In the genomic region with DNA sequence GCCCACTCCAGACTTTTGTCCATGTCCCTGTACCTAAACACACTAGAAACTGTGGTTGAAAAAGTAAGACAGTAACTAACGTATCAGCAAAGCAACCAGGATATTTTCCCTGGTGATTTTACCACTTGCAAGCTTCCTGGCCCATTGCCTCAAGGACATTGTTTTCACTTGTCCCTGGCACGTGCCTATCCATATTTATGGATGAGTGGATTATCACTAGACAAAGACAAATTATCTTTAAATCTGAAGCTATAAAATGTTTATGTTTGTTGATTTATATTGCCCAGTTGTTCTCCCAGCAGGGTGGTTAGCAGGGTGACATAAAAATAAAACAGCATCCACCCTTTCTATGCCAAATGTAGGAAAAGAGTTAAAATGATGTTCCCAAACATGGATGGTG, we compare ENCODE assay signal across 3 cellular contexts.
A peak's percentile ranks its signal among the peaks of the same experiment; 100 is the strongest.
TF ChIP-seq lines count a peak whose summit lies in the region.

No MANE protein-coding gene starts in this region.

TF ChIP-seq in GM23338, 12 proteins besides CTCF, POLR2A, EP300 and RAD21 (continued from another document):
- TF ChIP-seq POLR2AphosphoS5 (IDR thresholded peaks at IDR 0.05; ENCODE audit: low read depth) (no peak), NANOG (IDR thresholded peaks at IDR 0.05; ENCODE audit: borderline replicate concordance) (no peak)
- TF ChIP-seq, protein P1, sequence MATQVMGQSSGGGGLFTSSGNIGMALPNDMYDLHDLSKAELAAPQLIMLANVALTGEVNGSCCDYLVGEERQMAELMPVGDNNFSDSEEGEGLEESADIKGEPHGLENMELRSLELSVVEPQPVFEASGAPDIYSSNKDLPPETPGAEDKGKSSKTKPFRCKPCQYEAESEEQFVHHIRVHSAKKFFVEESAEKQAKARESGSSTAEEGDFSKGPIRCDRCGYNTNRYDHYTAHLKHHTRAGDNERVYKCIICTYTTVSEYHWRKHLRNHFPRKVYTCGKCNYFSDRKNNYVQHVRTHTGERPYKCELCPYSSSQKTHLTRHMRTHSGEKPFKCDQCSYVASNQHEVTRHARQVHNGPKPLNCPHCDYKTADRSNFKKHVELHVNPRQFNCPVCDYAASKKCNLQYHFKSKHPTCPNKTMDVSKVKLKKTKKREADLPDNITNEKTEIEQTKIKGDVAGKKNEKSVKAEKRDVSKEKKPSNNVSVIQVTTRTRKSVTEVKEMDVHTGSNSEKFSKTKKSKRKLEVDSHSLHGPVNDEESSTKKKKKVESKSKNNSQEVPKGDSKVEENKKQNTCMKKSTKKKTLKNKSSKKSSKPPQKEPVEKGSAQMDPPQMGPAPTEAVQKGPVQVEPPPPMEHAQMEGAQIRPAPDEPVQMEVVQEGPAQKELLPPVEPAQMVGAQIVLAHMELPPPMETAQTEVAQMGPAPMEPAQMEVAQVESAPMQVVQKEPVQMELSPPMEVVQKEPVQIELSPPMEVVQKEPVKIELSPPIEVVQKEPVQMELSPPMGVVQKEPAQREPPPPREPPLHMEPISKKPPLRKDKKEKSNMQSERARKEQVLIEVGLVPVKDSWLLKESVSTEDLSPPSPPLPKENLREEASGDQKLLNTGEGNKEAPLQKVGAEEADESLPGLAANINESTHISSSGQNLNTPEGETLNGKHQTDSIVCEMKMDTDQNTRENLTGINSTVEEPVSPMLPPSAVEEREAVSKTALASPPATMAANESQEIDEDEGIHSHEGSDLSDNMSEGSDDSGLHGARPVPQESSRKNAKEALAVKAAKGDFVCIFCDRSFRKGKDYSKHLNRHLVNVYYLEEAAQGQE (IDR thresholded peaks at IDR 0.05; ENCODE audit: unreplicated experiment) = no peak

TF ChIP-seq in HEK293T, 16 proteins besides CTCF, POLR2A, EP300 and RAD21 (continued from another document):
- no peak for TF ChIP-seq L3MBTL2 (conservative IDR thresholded peaks at IDR 0.05)
- TF ChIP-seq, protein P2, sequence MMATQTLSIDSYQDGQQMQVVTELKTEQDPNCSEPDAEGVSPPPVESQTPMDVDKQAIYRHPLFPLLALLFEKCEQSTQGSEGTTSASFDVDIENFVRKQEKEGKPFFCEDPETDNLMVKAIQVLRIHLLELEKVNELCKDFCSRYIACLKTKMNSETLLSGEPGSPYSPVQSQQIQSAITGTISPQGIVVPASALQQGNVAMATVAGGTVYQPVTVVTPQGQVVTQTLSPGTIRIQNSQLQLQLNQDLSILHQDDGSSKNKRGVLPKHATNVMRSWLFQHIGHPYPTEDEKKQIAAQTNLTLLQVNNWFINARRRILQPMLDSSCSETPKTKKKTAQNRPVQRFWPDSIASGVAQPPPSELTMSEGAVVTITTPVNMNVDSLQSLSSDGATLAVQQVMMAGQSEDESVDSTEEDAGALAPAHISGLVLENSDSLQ (IDR thresholded peaks at IDR 0.05) = peak; percentile 77
- no peak for TF ChIP-seq HDGF (IDR thresholded peaks at IDR 0.05; ENCODE audit: borderline replicate concordance)
- TF ChIP-seq NFRKB (IDR thresholded peaks at IDR 0.05) = no peak

TF ChIP-seq in H1, 55 proteins besides CTCF, POLR2A, EP300 and RAD21 (continued from another document):
- TF ChIP-seq JUND (IDR thresholded peaks at IDR 0.05; ENCODE audit: low read length) = no peak
- no peak for TF ChIP-seq MAFK (IDR thresholded peaks at IDR 0.05; ENCODE audit: low read depth, low read length)
- no peak for TF ChIP-seq GTF2F1 (IDR thresholded peaks at IDR 0.05; ENCODE audit: borderline replicate concordance, low read depth, low read length)
- no peak for TF ChIP-seq CBX8 (IDR thresholded peaks at IDR 0.05; ENCODE audit: borderline replicate concordance, low read depth, low read length)
- no peak for TF ChIP-seq SIN3A (conservative IDR thresholded peaks at IDR 0.05 in 1 of 2, IDR thresholded peaks at IDR 0.05 in 1 of 2; ENCODE audit: low read depth in 1 of 2, low read length in 2 of 2)
- TF ChIP-seq, protein P3, sequence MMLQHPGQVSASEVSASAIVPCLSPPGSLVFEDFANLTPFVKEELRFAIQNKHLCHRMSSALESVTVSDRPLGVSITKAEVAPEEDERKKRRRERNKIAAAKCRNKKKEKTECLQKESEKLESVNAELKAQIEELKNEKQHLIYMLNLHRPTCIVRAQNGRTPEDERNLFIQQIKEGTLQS (IDR thresholded peaks at IDR 0.05; ENCODE audit: insufficient read depth, low read depth, low read length) = no peak
- no peak for TF ChIP-seq SRF (IDR thresholded peaks at IDR 0.05; ENCODE audit: low read depth, low read length)
